ENCODE assay signal across 1 cellular context in the genomic region with DNA sequence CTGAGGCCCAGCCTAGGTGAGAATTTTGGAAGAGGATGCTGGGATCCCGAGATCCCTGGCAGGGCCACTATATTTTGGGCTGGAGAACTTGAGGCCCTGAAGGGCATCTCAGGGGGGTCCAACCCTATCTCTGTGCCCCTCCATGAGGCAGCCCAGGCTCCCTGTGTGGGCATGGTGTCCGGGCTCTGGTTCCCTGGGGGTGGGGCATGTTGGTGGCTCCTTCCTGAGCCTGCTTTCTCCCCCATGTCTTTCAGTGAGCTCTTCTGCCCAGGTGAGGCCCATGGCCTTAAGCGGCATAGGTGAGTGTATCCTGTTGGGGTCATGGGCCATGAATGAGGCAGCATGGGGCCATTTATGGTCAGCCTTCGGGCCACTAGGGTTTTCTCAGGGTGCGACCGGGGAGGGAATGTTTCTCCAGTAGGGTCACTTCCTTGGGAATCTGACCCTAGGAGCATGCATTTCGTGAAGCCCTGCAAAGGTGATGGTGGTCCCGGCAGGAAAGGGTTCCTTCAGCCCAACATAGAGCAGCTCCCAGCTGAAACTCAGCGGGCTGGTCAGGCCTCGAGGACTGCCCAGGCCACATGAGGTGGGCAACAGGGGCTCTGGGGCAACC.
TF ChIP-seq lines count a peak whose summit lies in the region.

No MANE protein-coding gene starts in this region.

TF ChIP-seq in WTC11, 78 proteins besides CTCF, POLR2A, EP300 and RAD21 (continued from another document):
- TF ChIP-seq, protein P1, sequence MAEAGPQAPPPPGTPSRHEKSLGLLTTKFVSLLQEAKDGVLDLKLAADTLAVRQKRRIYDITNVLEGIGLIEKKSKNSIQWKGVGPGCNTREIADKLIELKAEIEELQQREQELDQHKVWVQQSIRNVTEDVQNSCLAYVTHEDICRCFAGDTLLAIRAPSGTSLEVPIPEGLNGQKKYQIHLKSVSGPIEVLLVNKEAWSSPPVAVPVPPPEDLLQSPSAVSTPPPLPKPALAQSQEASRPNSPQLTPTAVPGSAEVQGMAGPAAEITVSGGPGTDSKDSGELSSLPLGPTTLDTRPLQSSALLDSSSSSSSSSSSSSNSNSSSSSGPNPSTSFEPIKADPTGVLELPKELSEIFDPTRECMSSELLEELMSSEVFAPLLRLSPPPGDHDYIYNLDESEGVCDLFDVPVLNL (CRISPR knock-in tag; IDR thresholded peaks at IDR 0.05; ENCODE audit: borderline replicate concordance, low read depth): no peak
